Comparison of ENCODE assay signal across 8 cellular contexts in genomic region chr12:30989754-30990153, GRCh38.
A peak's percentile ranks its signal among the peaks of the same experiment; 100 is the strongest.
DNase-seq lines count a peak whose midpoint lies in the region; ATAC-seq, FAIRE-seq and TF ChIP-seq lines count a peak whose summit lies in the region.

No MANE protein-coding gene starts in this region.

- DNase-seq in MCF 10A (ENCODE audit: unreplicated experiment) (peak; percentile 33), breast epithelium (ENCODE audit: low spot score in 2 of 2) (no peak), SK-N-SH (peak; percentile 67), hepatocyte (ENCODE audit: low spot score) (peak; percentile 35), kidney (no peak), immature natural killer cell (no peak)
- peak; percentile 57 for DNase-seq in Jurkat, Clone E6-1 (ENCODE audit: low read depth, low spot score)

- no peak for ATAC-seq in esophagus mucosa

- H3K9me3 ChIP-seq in breast epithelium (no peaks in the 10 kb centered on the region), SK-N-SH (no peaks in the 10 kb centered on the region), hepatocyte (ENCODE audit: low read depth) (no peaks in the 10 kb centered on the region), kidney (ENCODE audit: control insufficient read depth in 1 of 2, low read length in 2 of 2) (no peaks in the 10 kb centered on the region)

- H3K27me3 ChIP-seq in breast epithelium: no peaks in the 10 kb centered on the region
- no peaks in the 10 kb centered on the region for H3K27me3 ChIP-seq in SK-N-SH (ENCODE audit: insufficient read depth)
- no peaks in the 10 kb centered on the region for H3K27me3 ChIP-seq in hepatocyte

- H3K4me3 ChIP-seq in breast epithelium (no peak overlapping the region), SK-N-SH (ENCODE audit: low read depth in 2 of 2, low read length in 1 of 2) (peak overlapping the region in 1 of 2 experiments; percentile 37; a peak in 1 of 4 replicates), hepatocyte (no peak overlapping the region), kidney (ENCODE audit: low read length in 2 of 2) (no peak overlapping the region)
- no peak overlapping the region for H3K4me3 ChIP-seq in Jurkat, Clone E6-1 (ENCODE audit: low read length)

- H3K27ac Mint-ChIP-seq in MCF 10A (ENCODE audit: low read depth, unreplicated experiment): no peak overlapping the region
- H3K27ac Mint-ChIP-seq in immature natural killer cell: no peak overlapping the region

- TF ChIP-seq CTCF in MCF 10A (IDR thresholded peaks at IDR 0.05; ENCODE audit: unreplicated experiment) (peak; percentile 13), breast epithelium (IDR thresholded peaks at IDR 0.05) (no peak), SK-N-SH (IDR thresholded peaks at IDR 0.05) (peak; percentile 29; the same call in 1 of the 2 replicates), hepatocyte (IDR thresholded peaks at IDR 0.05; ENCODE audit: poor library complexity) (peak; percentile 32), kidney (IDR thresholded peaks at IDR 0.05; ENCODE audit: borderline replicate concordance, extremely low read depth, insufficient read depth) (no peak)

- H4K20me1 ChIP-seq in SK-N-SH (ENCODE audit: insufficient read depth) (no peaks in the 10 kb centered on the region), hepatocyte (ENCODE audit: insufficient read depth, poor library complexity, severe bottlenecking) (no peaks in the 10 kb centered on the region)

- H3K4me1 ChIP-seq in breast epithelium (no peaks in the 10 kb centered on the region), SK-N-SH (ENCODE audit: control insufficient read depth in 1 of 2, insufficient read depth in 2 of 2, low read depth in 1 of 2, low read length in 1 of 2) (peaks cover 0 to 10% of the 10 kb centered on the region in 2 experiments; a peak in 1 of 4 replicates), hepatocyte (ENCODE audit: insufficient read depth) (no peaks in the 10 kb centered on the region), kidney (ENCODE audit: control insufficient read depth in 1 of 2, insufficient read depth in 1 of 2, low read depth in 1 of 2, low read length in 2 of 2) (no peaks in the 10 kb centered on the region)

- intact Hi-C loops in MCF 10A (cut with micrococcal nuclease) (loop anchor here (10.0 kb wide), 1 partner anchor 245 kb away; no protein-coding TSS in a partner anchor), breast epithelium (cut with DNase I; ENCODE audit: low total_unique reads) (no loop called here), kidney (cut with DNase I) (loop anchor here (10.0 kb wide), 1 partner anchor 135 kb away; no protein-coding TSS in a partner anchor)

- H3K27ac ChIP-seq in breast epithelium (no peak overlapping the region), SK-N-SH (ENCODE audit: low read depth in 2 of 2, low read length in 1 of 2) (no peak overlapping the region), hepatocyte (no peak overlapping the region), kidney (ENCODE audit: low read depth in 2 of 2, low read length in 2 of 2) (no peak overlapping the region)

- H3K9me3 Mint-ChIP-seq in MCF 10A (ENCODE audit: unreplicated experiment): no peaks in the 10 kb centered on the region
- H3K9me3 Mint-ChIP-seq in immature natural killer cell: no peaks in the 10 kb centered on the region

- POLR2A ChIA-PET in MCF 10A (lab: Yijun Ruan, JAX): interaction anchor here (0.5 kb wide), 1 partner anchor 327 kb away, joined by 3 read pairs; no protein-coding TSS in a partner anchor
- POLR2A ChIA-PET in SK-N-SH (lab: Yijun Ruan, JAX): interaction anchor here (0.9 kb wide), 1 partner anchor 138 kb away, joined by 4 read pairs; no protein-coding TSS in a partner anchor

- no peak overlapping the region for H2AFZ ChIP-seq in SK-N-SH (ENCODE audit: low read depth)
- no peak overlapping the region for H2AFZ ChIP-seq in hepatocyte

- H3K4me1 Mint-ChIP-seq in MCF 10A (ENCODE audit: insufficient read depth, unreplicated experiment) (peaks cover 5% of the 10 kb centered on the region), immature natural killer cell (no peaks in the 10 kb centered on the region)

- TF ChIP-seq RAD21 in SK-N-SH (IDR thresholded peaks at IDR 0.05; ENCODE audit: low read length): peak; percentile 71

- H3K79me2 ChIP-seq in SK-N-SH (ENCODE audit: insufficient read depth) (no peaks in the 10 kb centered on the region), hepatocyte (no peaks in the 10 kb centered on the region)

- H3K9ac ChIP-seq in SK-N-SH: no peak overlapping the region
- no peak overlapping the region for H3K9ac ChIP-seq in kidney (ENCODE audit: low read length in 2 of 2)

- CTCF ChIA-PET in MCF 10A (lab: Yijun Ruan, JAX) (interaction anchor here (0.6 to 2.4 kb wide), 6 partner anchors 10 to 1239 kb away, joined by 3 to 16 read pairs (median 4); no protein-coding TSS in a partner anchor), SK-N-SH (lab: Yijun Ruan, JAX) (interaction anchor here (0.6 to 24.1 kb wide), 9 partner anchors 11 to 282 kb away, joined by 3 to 442 read pairs (median 6); no protein-coding TSS in a partner anchor)

- 71% methylated on average over 4 of the region's 6 CpGs for WGBS in SK-N-SH (ENCODE audit: low lambda C conversion rate)
- WGBS in hepatocyte (ENCODE audit: low lambda C conversion rate, missing lambda C conversion rate): 69% methylated on average over 6 of the region's 6 CpGs

- H3K4me3 Mint-ChIP-seq in MCF 10A (ENCODE audit: unreplicated experiment) (no peak overlapping the region), immature natural killer cell (no peak overlapping the region)

- H3K36me3 ChIP-seq in breast epithelium (no peaks in the 10 kb centered on the region), SK-N-SH (replicated peaks in 1 of 2; ENCODE audit: control insufficient read depth in 1 of 2, insufficient read depth in 2 of 2, low read length in 1 of 2) (no peaks in the 10 kb centered on the region), hepatocyte (replicated peaks; ENCODE audit: insufficient read depth, low read depth) (no peaks in the 10 kb centered on the region), kidney (ENCODE audit: control insufficient read depth in 1 of 2, insufficient read depth in 2 of 2, low read length in 2 of 2) (no peaks in the 10 kb centered on the region)

- no peak for TF ChIP-seq EP300 in SK-N-SH (IDR thresholded peaks at IDR 0.05; ENCODE audit: borderline replicate concordance in 1 of 2, low read depth in 1 of 2, low read length in 1 of 2)

- no peak for TF ChIP-seq POLR2A in breast epithelium (IDR thresholded peaks at IDR 0.05)

- no peak for FAIRE-seq in kidney (lab: Jason Lieb, UNC)

- no TSS peak for BruUV-seq in MCF 10A (replicated peaks; lab: Mats Ljungman, UMichigan)

- H3K27me3 Mint-ChIP-seq in MCF 10A (ENCODE audit: insufficient read depth, unreplicated experiment) (no peaks in the 10 kb centered on the region), immature natural killer cell (ENCODE audit: low read depth in 3 of 3) (peaks cover 0 to 2% (median 2%) of the 10 kb centered on the region in 3 donors)

- H3F3A ChIP-seq in SK-N-SH (replicated peaks; ENCODE audit: insufficient read depth): no peaks in the 10 kb centered on the region

- no peaks in the 10 kb centered on the region for H3K36me3 Mint-ChIP-seq in MCF 10A (ENCODE audit: insufficient read depth, unreplicated experiment)
- no peaks in the 10 kb centered on the region for H3K36me3 Mint-ChIP-seq in immature natural killer cell

- H3K9me2 ChIP-seq in SK-N-SH: no peaks in the 10 kb centered on the region
- no peaks in the 10 kb centered on the region for H3K9me2 ChIP-seq in hepatocyte (replicated peaks; ENCODE audit: insufficient read depth)

- H3K4me2 ChIP-seq in SK-N-SH (no peak overlapping the region), hepatocyte (no peak overlapping the region)

TF ChIP-seq in SK-N-SH, 30 proteins besides CTCF, POLR2A, EP300 and RAD21:
- no peak for TF ChIP-seq CHD2 (IDR thresholded peaks at IDR 0.05; ENCODE audit: low read length, partially characterized antibody)
- peak; percentile 63 for TF ChIP-seq SMC3 (IDR thresholded peaks at IDR 0.05; ENCODE audit: low read depth, low read length)

Comparison
In these comparisons a context has a peak if more than half of its experiments do, and no peak if none do; other contexts are left out.
1. DNase-seq: peak in MCF 10A (single experiment), Jurkat, Clone E6-1 (single experiment), SK-N-SH (single experiment) and hepatocyte (single experiment); none in breast epithelium (0 of 2), kidney (single experiment) and immature natural killer cell (0 of 3).
2. CTCF ChIP-seq: peak in MCF 10A (single experiment), SK-N-SH (single experiment) and hepatocyte (single experiment); none in breast epithelium (0 of 3) and kidney (single experiment).